Comparison of ENCODE assay signal across 1 cellular context in the genomic region with DNA sequence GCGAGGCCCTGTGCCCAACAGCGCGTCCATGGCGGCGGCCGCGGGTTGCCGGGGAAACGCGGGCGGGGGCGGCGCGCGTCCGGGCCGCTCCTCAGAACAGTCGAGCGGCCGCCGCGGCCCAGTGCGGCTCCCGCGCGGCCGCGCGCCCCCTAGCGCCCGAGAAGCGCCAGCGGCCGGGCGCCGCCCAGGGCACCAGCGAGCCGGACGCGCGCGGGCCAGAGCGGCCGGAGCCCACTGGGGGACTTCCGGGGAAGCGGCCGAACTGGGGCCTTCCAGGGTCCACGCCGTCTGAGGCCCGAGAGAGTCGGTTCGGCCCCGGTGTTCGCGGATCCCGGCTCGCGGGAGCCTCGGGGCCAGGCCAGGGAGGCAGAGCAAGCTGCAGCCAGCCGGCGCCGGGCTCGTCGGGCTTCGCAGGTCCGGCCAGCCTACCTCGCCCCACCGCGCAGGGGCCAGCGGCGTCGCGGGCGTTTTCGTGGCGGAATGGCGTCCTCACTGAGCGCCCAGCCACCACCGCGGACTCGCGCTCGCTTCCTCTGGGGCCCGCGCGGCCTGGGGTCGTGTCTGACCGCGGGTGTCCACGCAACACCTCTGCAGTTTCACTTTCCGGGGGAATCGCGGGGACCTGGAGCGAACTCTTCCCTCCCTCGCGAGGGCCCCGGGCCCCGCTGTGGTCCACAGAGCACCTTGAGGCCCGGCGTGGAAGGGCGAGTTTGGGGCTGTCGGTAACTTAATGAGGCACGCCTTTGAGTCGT.
TF ChIP-seq lines count a peak whose summit lies in the region.

A gene with protein sequence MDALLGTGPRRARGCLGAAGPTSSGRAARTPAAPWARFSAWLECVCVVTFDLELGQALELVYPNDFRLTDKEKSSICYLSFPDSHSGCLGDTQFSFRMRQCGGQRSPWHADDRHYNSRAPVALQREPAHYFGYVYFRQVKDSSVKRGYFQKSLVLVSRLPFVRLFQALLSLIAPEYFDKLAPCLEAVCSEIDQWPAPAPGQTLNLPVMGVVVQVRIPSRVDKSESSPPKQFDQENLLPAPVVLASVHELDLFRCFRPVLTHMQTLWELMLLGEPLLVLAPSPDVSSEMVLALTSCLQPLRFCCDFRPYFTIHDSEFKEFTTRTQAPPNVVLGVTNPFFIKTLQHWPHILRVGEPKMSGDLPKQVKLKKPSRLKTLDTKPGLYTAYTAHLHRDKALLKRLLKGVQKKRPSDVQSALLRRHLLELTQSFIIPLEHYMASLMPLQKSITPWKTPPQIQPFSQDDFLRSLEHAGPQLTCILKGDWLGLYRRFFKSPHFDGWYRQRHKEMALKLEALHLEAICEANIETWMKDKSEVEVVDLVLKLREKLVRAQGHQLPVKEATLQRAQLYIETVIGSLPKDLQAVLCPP (minus strand): TSS at position 54 of the 752 bp plus-strand sequence. CDS start 24 bp downstream, at position 30.

TF ChIP-seq in GM12878, 131 proteins besides CTCF, POLR2A, EP300 and RAD21 (continued from another document):
- TF ChIP-seq CBFB (IDR thresholded peaks at IDR 0.05; ENCODE audit: low read depth), result 0 out of 2 replicates have a peak, but pooled peaks have one; percentile 28
- TF ChIP-seq CHD1 (IDR thresholded peaks at IDR 0.05; ENCODE audit: low read depth, low read length), result no peak
- TF ChIP-seq TAF1 (IDR thresholded peaks at IDR 0.05; ENCODE audit: borderline replicate concordance, low read depth, low read length), result peak; percentile 62; the same call in 1 of the 2 replicates
- TF ChIP-seq, protein P1, sequence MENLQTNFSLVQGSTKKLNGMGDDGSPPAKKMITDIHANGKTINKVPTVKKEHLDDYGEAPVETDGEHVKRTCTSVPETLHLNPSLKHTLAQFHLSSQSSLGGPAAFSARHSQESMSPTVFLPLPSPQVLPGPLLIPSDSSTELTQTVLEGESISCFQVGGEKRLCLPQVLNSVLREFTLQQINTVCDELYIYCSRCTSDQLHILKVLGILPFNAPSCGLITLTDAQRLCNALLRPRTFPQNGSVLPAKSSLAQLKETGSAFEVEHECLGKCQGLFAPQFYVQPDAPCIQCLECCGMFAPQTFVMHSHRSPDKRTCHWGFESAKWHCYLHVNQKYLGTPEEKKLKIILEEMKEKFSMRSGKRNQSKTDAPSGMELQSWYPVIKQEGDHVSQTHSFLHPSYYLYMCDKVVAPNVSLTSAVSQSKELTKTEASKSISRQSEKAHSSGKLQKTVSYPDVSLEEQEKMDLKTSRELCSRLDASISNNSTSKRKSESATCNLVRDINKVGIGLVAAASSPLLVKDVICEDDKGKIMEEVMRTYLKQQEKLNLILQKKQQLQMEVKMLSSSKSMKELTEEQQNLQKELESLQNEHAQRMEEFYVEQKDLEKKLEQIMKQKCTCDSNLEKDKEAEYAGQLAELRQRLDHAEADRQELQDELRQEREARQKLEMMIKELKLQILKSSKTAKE (IDR thresholded peaks at IDR 0.05; ENCODE audit: low read depth, poor library complexity, severe bottlenecking), result no peak
- TF ChIP-seq TCF12 (IDR thresholded peaks at IDR 0.05; ENCODE audit: low read depth, low read length), result peak; percentile 45; the same call in 1 of the 2 replicates
- TF ChIP-seq ZBTB40 (IDR thresholded peaks at IDR 0.05; ENCODE audit: borderline replicate concordance), result 0 out of 2 replicates have a peak, but pooled peaks have one; percentile 48
- peak; percentile 72 for TF ChIP-seq POLR2AphosphoS5 (IDR thresholded peaks at IDR 0.05; ENCODE audit: low read length)
- TF ChIP-seq NR2C1 (IDR thresholded peaks at IDR 0.05), result peak; percentile 30; the same call in 1 of the 2 replicates
- TF ChIP-seq CHD2 (IDR thresholded peaks at IDR 0.05; ENCODE audit: borderline replicate concordance, low read depth, low read length), result peak; percentile 11; the same call in 1 of the 2 replicates
- peak; percentile 94 for TF ChIP-seq SMARCA5 (IDR thresholded peaks at IDR 0.05)
- no peak for TF ChIP-seq NRF1 (conservative IDR thresholded peaks at IDR 0.05; ENCODE audit: low read depth, low read length)
- TF ChIP-seq ZSCAN29 (IDR thresholded peaks at IDR 0.05), result 0 out of 2 replicates have a peak, but pooled peaks have one; percentile 33
- no peak for TF ChIP-seq JUND (IDR thresholded peaks at IDR 0.05; ENCODE audit: low read depth, low read length)
- TF ChIP-seq RELA (IDR thresholded peaks at IDR 0.05; ENCODE audit: borderline replicate concordance, partially characterized antibody), result peak; percentile 51
- TF ChIP-seq CREB1 (IDR thresholded peaks at IDR 0.05; ENCODE audit: low read depth), result peak; percentile 45; the same call in 1 of the 2 replicates
- peak; percentile 80; the same call in 1 of the 2 replicates for TF ChIP-seq BACH1 (IDR thresholded peaks at IDR 0.05; ENCODE audit: borderline replicate concordance)
- no peak for TF ChIP-seq SMAD1 (IDR thresholded peaks at IDR 0.05; ENCODE audit: low read depth, partially characterized antibody)
- TF ChIP-seq GATAD2B (conservative IDR thresholded peaks at IDR 0.05; ENCODE audit: low read depth), result peak; percentile 99
